23 cellular contexts compared by ENCODE assay signal in genomic region chr2:80370375-80371009, GRCh38.
DNase-seq lines count a peak whose midpoint lies in the region; ATAC-seq, FAIRE-seq and TF ChIP-seq lines count a peak whose summit lies in the region.
"Had no signal": no experiment of that assay in that cellular context is flagged by ENCODE, and none has a peak within 500 bp of the region (broad histone marks: within the 10 kb centered on the region; RNA-seq: fewer than 3 reads in every experiment).

No MANE protein-coding gene starts in this region.

- H3K9ac ChIP-seq in MM.1S (ENCODE audit: low read length) (no peak overlapping the region), K562 (ENCODE audit: insufficient read depth in 1 of 2, low read depth in 2 of 2, low read length in 2 of 2) (peak overlapping the region in 1 of 2 experiments; percentile 55; a peak in 2 of 4 replicates)
- H3K9ac ChIP-seq: BLaER1 treated with 17β-estradiol and CSF1 and Interleukin-3, amounts not matched to agents 10 nM and 100 nM had no signal

- POLR2A ChIA-PET in K562 (lab: Yijun Ruan, JAX) = no interaction called here

- no peaks in the 10 kb centered on the region for H3K9me2 ChIP-seq in MM.1S (replicated peaks; ENCODE audit: insufficient read depth, low read length)

- peak overlapping the region; percentile 28 for H3K4me2 ChIP-seq in MM.1S (ENCODE audit: low read depth, low read length)
- H3K4me2 ChIP-seq in K562 (ENCODE audit: insufficient read depth, low read length) = peak overlapping the region; percentile 68
- H3K4me2 ChIP-seq: A549; BLaER1 treated with 17β-estradiol and CSF1 and Interleukin-3, amounts not matched to agents 10 nM and 100 nM; GM23338 had no signal

- H3K79me2 ChIP-seq in MM.1S (ENCODE audit: low read length) (no peaks in the 10 kb centered on the region), K562 (ENCODE audit: control insufficient read depth, insufficient read depth, low read length) (no peaks in the 10 kb centered on the region)

- in situ Hi-C loops in K562 (cut with MboI) = no loop called here

- TF ChIP-seq CTCF in MM.1S (IDR thresholded peaks at IDR 0.05; ENCODE audit: low read length) (no peak), K562 (IDR thresholded peaks at IDR 0.05 in 2 of 3, conservative IDR thresholded peaks at IDR 0.05 in 1 of 3; ENCODE audit: insufficient read depth in 2 of 3, low read depth in 1 of 3, low read length in 3 of 3) (no peak), right lobe of liver (IDR thresholded peaks at IDR 0.05) (no peak)

- TF ChIP-seq RAD21 in K562 (CRISPR knock-in tag; conservative IDR thresholded peaks at IDR 0.05 in 1 of 2, IDR thresholded peaks at IDR 0.05 in 1 of 2) = no peak

- H3K36me3 ChIP-seq in MM.1S (replicated peaks; ENCODE audit: insufficient read depth, low read length) (no peaks in the 10 kb centered on the region), K562 (ENCODE audit: control insufficient read depth, insufficient read depth, low read length) (no peaks in the 10 kb centered on the region), right lobe of liver (no peaks in the 10 kb centered on the region)
- H3K36me3 ChIP-seq: BE2C; BLaER1 treated with 17β-estradiol and CSF1 and Interleukin-3, amounts not matched to agents 10 nM and 100 nM had no signal

- H4K20me1 ChIP-seq in MM.1S (ENCODE audit: insufficient read depth, low read length) = no peaks in the 10 kb centered on the region
- H4K20me1 ChIP-seq in K562 (replicated peaks; ENCODE audit: control insufficient read depth, insufficient read depth, low read length) = no peaks in the 10 kb centered on the region
- H4K20me1 ChIP-seq: BLaER1 treated with 17β-estradiol and CSF1 and Interleukin-3, amounts not matched to agents 10 nM and 100 nM had no signal

- no peak for DNase-seq in MM.1S
- peak; percentile 72 for DNase-seq in OCI-M1 (lab: John Stamatoyannopoulos, UW)
- peak; percentile 58 to 74 (median 62) for DNase-seq in K562 (ENCODE audit: extremely low read depth in 1 of 4, low spot score in 3 of 4)
- DNase-seq in right lobe of liver = no peak
- DNase-seq: 8988T; ACHN; AML-193; BE2C; Calu3; CD4-positive, alpha-beta T cell; CD8-positive, alpha-beta memory T cell; COR-L47; DMS53; DMS79 treated with DMSO at 0.1 percent for 48 hours; GF-D8; H9 had no signal

- CTCF ChIA-PET in K562 (lab: Yijun Ruan, JAX; ENCODE audit: low intra/inter-chr PET ratio) = no interaction called here

- H3K9me3 ChIP-seq in MM.1S (replicated peaks; ENCODE audit: insufficient read depth, low read length) (no peaks in the 10 kb centered on the region), K562 (replicated peaks; ENCODE audit: control insufficient read depth, insufficient read depth, low read depth, low read length) (no peaks in the 10 kb centered on the region), right lobe of liver (no peaks in the 10 kb centered on the region)
- H3K9me3 ChIP-seq: A549; BE2C; BLaER1 treated with 17β-estradiol and CSF1 and Interleukin-3, amounts not matched to agents 10 nM and 100 nM had no signal

- intact Hi-C loops in K562 (cut with micrococcal nuclease) (no loop called here), right lobe of liver (cut with DNase I) (no loop called here)

- H3K27me3 ChIP-seq in MM.1S (replicated peaks; ENCODE audit: insufficient read depth, low read length) (no peaks in the 10 kb centered on the region), K562 (ENCODE audit: control insufficient read depth in 2 of 2, insufficient read depth in 2 of 2, low read length in 2 of 2) (no peaks in the 10 kb centered on the region), right lobe of liver (no peaks in the 10 kb centered on the region)
- H3K27me3 ChIP-seq: BE2C; BLaER1 treated with 17β-estradiol and CSF1 and Interleukin-3, amounts not matched to agents 10 nM and 100 nM had no signal

- ATAC-seq in K562 (peak; percentile 86), right lobe of liver (no peak), HG03439 (IDR thresholded peaks at IDR 0.05; ENCODE audit: unreplicated experiment) (no peak), GM18861 (IDR thresholded peaks at IDR 0.05; ENCODE audit: unreplicated experiment) (no peak)
- ATAC-seq: A549, GM23338, HCT116 had no signal

- FAIRE-seq in K562 (lab: Jason Lieb, UNC) = peak; percentile 81
- FAIRE-seq: A549, GM12892 had no signal

- no peak for TF ChIP-seq POLR2A in K562 (conservative IDR thresholded peaks at IDR 0.05)
- TF ChIP-seq POLR2A in right lobe of liver (IDR thresholded peaks at IDR 0.05) = no peak

- H3F3A ChIP-seq in MM.1S (ENCODE audit: insufficient read depth, low read length) = no peaks in the 10 kb centered on the region

- 0% methylated on average over 3 of the region's 3 CpGs for WGBS in K562 (ENCODE audit: insufficient coverage, low coverage, missing lambda C conversion rate)
- 38% methylated on average over 3 of the region's 3 CpGs for WGBS in right lobe of liver (ENCODE audit: insufficient coverage, low coverage, low lambda C conversion rate, missing lambda C conversion rate)

- H3K4me1 ChIP-seq in MM.1S (ENCODE audit: low read length) = no peaks in the 10 kb centered on the region
- H3K4me1 ChIP-seq in K562 (replicated peaks in 1 of 2; ENCODE audit: control insufficient read depth in 2 of 2, insufficient read depth in 2 of 2, low read length in 2 of 2) = peaks cover 0 to 23% of the 10 kb centered on the region in 2 experiments; a peak in 2 of 5 replicates
- H3K4me1 ChIP-seq in right lobe of liver = no peaks in the 10 kb centered on the region
- H3K4me1 ChIP-seq: A549, BE2C had no signal

- TF ChIP-seq EP300 in K562 (IDR thresholded peaks at IDR 0.05; ENCODE audit: low read length) = peak; percentile 94

- no peaks in the 10 kb centered on the region for H3K9me1 ChIP-seq in K562 (ENCODE audit: control insufficient read depth, insufficient read depth, low read length)

- no peak overlapping the region for H3K27ac ChIP-seq in MM.1S (ENCODE audit: low read length)
- H3K27ac ChIP-seq in K562 (ENCODE audit: extremely low read depth, low read depth, low read length) = peak overlapping the region; percentile 82
- H3K27ac ChIP-seq in right lobe of liver = no peak overlapping the region
- H3K27ac ChIP-seq: A549; BLaER1 treated with 17β-estradiol and CSF1 and Interleukin-3, amounts not matched to agents 10 nM and 100 nM had no signal

- 0 out of 2 replicates have a peak overlapping the region, but pooled peaks have one; percentile 4 for H2AFZ ChIP-seq in MM.1S (ENCODE audit: low read length)
- peak overlapping the region; percentile 67 for H2AFZ ChIP-seq in K562 (ENCODE audit: low read depth, low read length)
- H2AFZ ChIP-seq: GM23338 had no signal

- no TSS peak for BruUV-seq in K562 (replicated peaks; lab: Mats Ljungman, UMichigan)

- H3K4me3 ChIP-seq in MM.1S (ENCODE audit: low read length) = no peak overlapping the region; the same call in 1 of the 2 replicates
- no peak overlapping the region for H3K4me3 ChIP-seq in K562
- H3K4me3 ChIP-seq in right lobe of liver = no peak overlapping the region
- H3K4me3 ChIP-seq: A549; BLaER1 treated with 17β-estradiol and CSF1 and Interleukin-3, amounts not matched to agents 10 nM and 100 nM; GM23338 had no signal

TF ChIP-seq in K562, 482 proteins besides CTCF, POLR2A, EP300 and RAD21 (continues in another document):
- no peak for TF ChIP-seq BACH1 (tag; IDR thresholded peaks at IDR 0.05)
- TF ChIP-seq RUNX1 (IDR thresholded peaks at IDR 0.05; ENCODE audit: low read depth) = no peak
- TF ChIP-seq GTF2A2 (tag; IDR thresholded peaks at IDR 0.05) = no peak
- TF ChIP-seq ZNF696 (CRISPR knock-in tag; conservative IDR thresholded peaks at IDR 0.05) = no peak
- no peak for TF ChIP-seq KAT8 (IDR thresholded peaks at IDR 0.05; ENCODE audit: low read depth)
- TF ChIP-seq CTBP1 (IDR thresholded peaks at IDR 0.05; ENCODE audit: borderline replicate concordance) = peak; percentile 49; the same call in 1 of the 2 replicates
- TF ChIP-seq E2F1 (CRISPR knock-in tag; IDR thresholded peaks at IDR 0.05) = no peak
- TF ChIP-seq MBD2 (IDR thresholded peaks at IDR 0.05; ENCODE audit: borderline replicate concordance, low read depth) = no peak
- no peak for TF ChIP-seq MAZ (CRISPR knock-in tag; conservative IDR thresholded peaks at IDR 0.05 in 1 of 2, IDR thresholded peaks at IDR 0.05 in 1 of 2)
- no peak for TF ChIP-seq ZNF263 (CRISPR knock-in tag; IDR thresholded peaks at IDR 0.05; ENCODE audit: borderline replicate concordance)
- TF ChIP-seq PCBP1 (IDR thresholded peaks at IDR 0.05; ENCODE audit: low read depth, low read length, poor library complexity, severe bottlenecking) = no peak
- no peak for TF ChIP-seq BMI1 (IDR thresholded peaks at IDR 0.05; ENCODE audit: low read length)
- TF ChIP-seq RBM22 (IDR thresholded peaks at IDR 0.05; ENCODE audit: low read depth, low read length, poor library complexity, severe bottlenecking) = no peak
- TF ChIP-seq ZBTB1 (CRISPR knock-in tag; IDR thresholded peaks at IDR 0.05; ENCODE audit: borderline replicate concordance, low read depth) = no peak
- TF ChIP-seq, protein P1, sequence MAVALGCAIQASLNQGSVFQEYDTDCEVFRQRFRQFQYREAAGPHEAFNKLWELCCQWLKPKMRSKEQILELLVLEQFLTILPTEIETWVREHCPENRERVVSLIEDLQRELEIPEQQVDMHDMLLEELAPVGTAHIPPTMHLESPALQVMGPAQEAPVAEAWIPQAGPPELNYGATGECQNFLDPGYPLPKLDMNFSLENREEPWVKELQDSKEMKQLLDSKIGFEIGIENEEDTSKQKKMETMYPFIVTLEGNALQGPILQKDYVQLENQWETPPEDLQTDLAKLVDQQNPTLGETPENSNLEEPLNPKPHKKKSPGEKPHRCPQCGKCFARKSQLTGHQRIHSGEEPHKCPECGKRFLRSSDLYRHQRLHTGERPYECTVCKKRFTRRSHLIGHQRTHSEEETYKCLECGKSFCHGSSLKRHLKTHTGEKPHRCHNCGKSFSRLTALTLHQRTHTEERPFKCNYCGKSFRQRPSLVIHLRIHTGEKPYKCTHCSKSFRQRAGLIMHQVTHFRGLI (CRISPR knock-in tag; IDR thresholded peaks at IDR 0.05) = no peak

Comparison
In these comparisons a context has a peak if more than half of its experiments do, and no peak if none do; other contexts are left out.
1. DNase-seq: peak in OCI-M1 (single experiment) and K562 (4 of 4); none in MM.1S (single experiment) and right lobe of liver (0 of 3).